ENCODE assay signal across 10 cellular contexts in genomic region chr7:116687801-116688201, GRCh38. TPM values are rescaled to one million over a fixed set of nuclear protein-coding genes. Genes with fewer than 3 reads are reported as not detected.
A peak's percentile ranks its signal among the peaks of the same experiment; 100 is the strongest.
DNase-seq lines count a peak whose midpoint lies in the region; ATAC-seq, FAIRE-seq and TF ChIP-seq lines count a peak whose summit lies in the region.
"Had no signal": no experiment of that assay in that cellular context is flagged by ENCODE, and none has a peak within 500 bp of the region (broad histone marks: within the 10 kb centered on the region; RNA-seq: fewer than 3 reads in every experiment).

No MANE protein-coding gene starts in this region.

- no peaks in the 10 kb centered on the region for H3K36me3 Mint-ChIP-seq in astrocyte (ENCODE audit: low read depth, unreplicated experiment)
- H3K36me3 Mint-ChIP-seq in activated T-helper 1 cell treated with anti-CD3 and anti-CD28 coated beads, Interleukin-12 subunit alpha, Interleukin-12 subunit beta, Interleukin-2, Interleukin-4 antibody, amounts not matched to agents 30 ng/mL and 10 ng/mL and 1 ng/mL, durations not matched to agents 14 hours and 24 hours and 36 hours (ENCODE audit: low read depth), result no peaks in the 10 kb centered on the region
- H3K36me3 Mint-ChIP-seq: activated naive CD8-positive, alpha-beta T cell treated with anti-CD3 and anti-CD28 coated beads, Interleukin-2, amount 10 ng/mL, durations not matched to agents 7 days and 5 days had no signal

- peaks cover 53% of the 10 kb centered on the region for H3K79me2 ChIP-seq in astrocyte (ENCODE audit: insufficient read depth, low read length)

- no peak for FAIRE-seq in HTR-8/SVneo (lab: Jason Lieb, UNC)
- FAIRE-seq in astrocyte (lab: Jason Lieb, UNC), result peak; percentile 95
- no peak for FAIRE-seq in urothelium cell line (lab: Jason Lieb, UNC)

- H3K27ac Mint-ChIP-seq in astrocyte (ENCODE audit: unreplicated experiment), result peak overlapping the region; percentile 80
- H3K27ac Mint-ChIP-seq in activated T-helper 1 cell treated with anti-CD3 and anti-CD28 coated beads, Interleukin-12 subunit alpha, Interleukin-12 subunit beta, Interleukin-2, Interleukin-4 antibody, amounts not matched to agents 30 ng/mL and 10 ng/mL and 1 ng/mL, durations not matched to agents 14 hours and 24 hours and 36 hours, result no peak overlapping the region
- H3K27ac Mint-ChIP-seq: activated naive CD8-positive, alpha-beta T cell treated with anti-CD3 and anti-CD28 coated beads, Interleukin-2, amount 10 ng/mL, durations not matched to agents 7 days and 5 days had no signal

- intact Hi-C loops in activated T-helper 1 cell treated with anti-CD3 and anti-CD28 coated beads, Interleukin-12 subunit alpha, Interleukin-12 subunit beta, Interleukin-2, Interleukin-4 antibody, amounts not matched to agents 30 ng/mL and 10 ng/mL and 1 ng/mL, durations not matched to agents 14 hours and 24 hours and 36 hours (cut with micrococcal nuclease), result no loop called here

- peak overlapping the region; percentile 60 for H3K27ac ChIP-seq in astrocyte (ENCODE audit: low read depth, low read length)
- H3K27ac ChIP-seq: Peyer's patch had no signal

- no peaks in the 10 kb centered on the region for H4K20me1 ChIP-seq in astrocyte (ENCODE audit: insufficient read depth, low read length)

- H3K27me3 ChIP-seq in astrocyte (ENCODE audit: insufficient read depth, low read length), result no peaks in the 10 kb centered on the region
- H3K27me3 ChIP-seq: Peyer's patch had no signal

- H3K36me3 ChIP-seq in astrocyte (ENCODE audit: insufficient read depth, low read length), result peaks cover 3% of the 10 kb centered on the region
- H3K36me3 ChIP-seq: Peyer's patch had no signal

- H3K27me3 Mint-ChIP-seq in astrocyte (ENCODE audit: low read depth, unreplicated experiment), result no peaks in the 10 kb centered on the region
- peaks cover 25% of the 10 kb centered on the region for H3K27me3 Mint-ChIP-seq in activated T-helper 1 cell treated with anti-CD3 and anti-CD28 coated beads, Interleukin-12 subunit alpha, Interleukin-12 subunit beta, Interleukin-2, Interleukin-4 antibody, amounts not matched to agents 30 ng/mL and 10 ng/mL and 1 ng/mL, durations not matched to agents 14 hours and 24 hours and 36 hours (ENCODE audit: insufficient read depth)

- peaks cover 39% of the 10 kb centered on the region for H3K4me1 ChIP-seq in astrocyte (ENCODE audit: insufficient read depth, low read length)
- H3K4me1 ChIP-seq: Peyer's patch had no signal

- DNase-seq in HTR-8/SVneo (ENCODE audit: insufficient read length, low spot score), result peak; percentile 51
- peak; percentile 86 for DNase-seq in astrocyte (ENCODE audit: low read depth)
- DNase-seq in iris pigment epithelial cell (ENCODE audit: low read depth), result peak; percentile 90
- peak; percentile 49 for DNase-seq in urothelium cell line (ENCODE audit: low spot score)
- no peak for DNase-seq in inferior parietal cortex (ENCODE audit: extremely low spot score)
- DNase-seq in activated T-helper 1 cell treated with anti-CD3 and anti-CD28 coated beads, Interleukin-12 subunit alpha, Interleukin-12 subunit beta, Interleukin-2, Interleukin-4 antibody, amounts not matched to agents 30 ng/mL and 10 ng/mL and 1 ng/mL, durations not matched to agents 14 hours and 24 hours and 36 hours (ENCODE audit: low spot score), result no peak
- DNase-seq: activated naive CD8-positive, alpha-beta T cell treated with anti-CD3 and anti-CD28 coated beads, Interleukin-2, amount 10 ng/mL, durations not matched to agents 7 days and 5 days; glutamatergic neuron; Peyer's patch had no signal

- H3K4me3 ChIP-seq in astrocyte (ENCODE audit: insufficient read depth, low read depth, low read length), result no peak overlapping the region
- H3K4me3 ChIP-seq: Peyer's patch had no signal

- no peak overlapping the region for H3K4me3 Mint-ChIP-seq in astrocyte (ENCODE audit: unreplicated experiment)
- H3K4me3 Mint-ChIP-seq in activated T-helper 1 cell treated with anti-CD3 and anti-CD28 coated beads, Interleukin-12 subunit alpha, Interleukin-12 subunit beta, Interleukin-2, Interleukin-4 antibody, amounts not matched to agents 30 ng/mL and 10 ng/mL and 1 ng/mL, durations not matched to agents 14 hours and 24 hours and 36 hours, result no peak overlapping the region
- H3K4me3 Mint-ChIP-seq: activated naive CD8-positive, alpha-beta T cell treated with anti-CD3 and anti-CD28 coated beads, Interleukin-2, amount 10 ng/mL, durations not matched to agents 7 days and 5 days had no signal

- no peak for TF ChIP-seq CTCF in astrocyte (IDR thresholded peaks at IDR 0.05; ENCODE audit: insufficient read depth, low read depth, low read length)

- H3K9me3 Mint-ChIP-seq in astrocyte (ENCODE audit: unreplicated experiment), result peaks cover 3% of the 10 kb centered on the region
- H3K9me3 Mint-ChIP-seq in activated T-helper 1 cell treated with anti-CD3 and anti-CD28 coated beads, Interleukin-12 subunit alpha, Interleukin-12 subunit beta, Interleukin-2, Interleukin-4 antibody, amounts not matched to agents 30 ng/mL and 10 ng/mL and 1 ng/mL, durations not matched to agents 14 hours and 24 hours and 36 hours, result no peaks in the 10 kb centered on the region
- H3K9me3 Mint-ChIP-seq: activated naive CD8-positive, alpha-beta T cell treated with anti-CD3 and anti-CD28 coated beads, Interleukin-2, amount 10 ng/mL, durations not matched to agents 7 days and 5 days had no signal

- no peak for ATAC-seq in GM21619 (IDR thresholded peaks at IDR 0.05; ENCODE audit: unreplicated experiment)

- H3K4me2 ChIP-seq in astrocyte (ENCODE audit: low read length), result peak overlapping the region; percentile 72

- H2AFZ ChIP-seq in astrocyte (ENCODE audit: low read depth, low read length), result peak overlapping the region; percentile 42

- peaks cover 33% of the 10 kb centered on the region for H3K4me1 Mint-ChIP-seq in astrocyte (ENCODE audit: low read depth, unreplicated experiment)
- H3K4me1 Mint-ChIP-seq in activated T-helper 1 cell treated with anti-CD3 and anti-CD28 coated beads, Interleukin-12 subunit alpha, Interleukin-12 subunit beta, Interleukin-2, Interleukin-4 antibody, amounts not matched to agents 30 ng/mL and 10 ng/mL and 1 ng/mL, durations not matched to agents 14 hours and 24 hours and 36 hours (ENCODE audit: low read depth), result no peaks in the 10 kb centered on the region
- H3K4me1 Mint-ChIP-seq: activated naive CD8-positive, alpha-beta T cell treated with anti-CD3 and anti-CD28 coated beads, Interleukin-2, amount 10 ng/mL, durations not matched to agents 7 days and 5 days had no signal

- H3K9ac ChIP-seq in astrocyte (ENCODE audit: low read length), result peak overlapping the region; percentile 15

- no peaks in the 10 kb centered on the region for H3K9me3 ChIP-seq in astrocyte (ENCODE audit: insufficient read depth, low read depth, low read length)
- H3K9me3 ChIP-seq: Peyer's patch had no signal

RNA-seq across cellular contexts. Expression of gene MET, which starts 15.8 kb away (rescaled TPM):
- 7.9 and 8.2 TPM in 2 replicates for total RNA-seq in astrocyte
- 3.2 TPM in 2 replicates for total RNA-seq in activated T-helper 1 cell treated with anti-CD3 and anti-CD28 coated beads, Interleukin-12 subunit alpha, Interleukin-12 subunit beta, Interleukin-2, Interleukin-4 antibody, amounts not matched to agents 30 ng/mL and 10 ng/mL and 1 ng/mL, durations not matched to agents 14 hours and 24 hours and 36 hours
- total RNA-seq: activated naive CD8-positive, alpha-beta T cell treated with anti-CD3 and anti-CD28 coated beads, Interleukin-2, amount 10 ng/mL, durations not matched to agents 7 days and 5 days had no signal

Comparison
In these comparisons a context has a peak if more than half of its experiments do, and no peak if none do; other contexts are left out.
1. DNase-seq: peak in HTR-8/SVneo (single experiment), astrocyte (single experiment), iris pigment epithelial cell (single experiment) and urothelium cell line (single experiment); none in inferior parietal cortex (single experiment) and activated T-helper 1 cell treated with anti-CD3 and anti-CD28 coated beads, Interleukin-12 subunit alpha, Interleukin-12 subunit beta, Interleukin-2, Interleukin-4 antibody, amounts not matched to agents 30 ng/mL and 10 ng/mL and 1 ng/mL, durations not matched to agents 14 hours and 24 hours and 36 hours (single experiment).